ENCODE assay signal across 14 cellular contexts in the genomic region with DNA sequence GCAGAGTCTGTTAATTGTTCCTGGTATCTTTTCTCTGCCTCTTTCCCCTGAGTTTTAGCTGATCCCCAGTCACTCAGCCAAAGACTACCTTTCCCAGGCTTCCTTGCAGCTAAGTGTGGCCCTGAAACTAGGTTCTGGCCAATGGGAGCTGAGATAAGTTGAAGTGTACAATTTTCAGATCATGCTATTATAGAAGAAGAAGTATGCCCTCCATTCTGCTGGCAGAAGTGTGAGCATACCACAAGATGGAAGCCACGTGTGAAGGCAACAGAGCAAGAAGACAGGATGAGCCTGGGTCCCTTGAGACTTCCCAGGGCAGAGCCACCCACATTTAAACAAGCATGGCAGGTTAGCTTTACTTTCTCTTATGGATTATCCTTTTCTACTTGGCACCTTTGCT.
A peak's percentile ranks its signal among the peaks of the same experiment; 100 is the strongest.
DNase-seq lines count a peak whose midpoint lies in the region; ATAC-seq and TF ChIP-seq lines count a peak whose summit lies in the region.
"Had no signal": no experiment of that assay in that cellular context is flagged by ENCODE, and none has a peak within 500 bp of the region (broad histone marks: within the 10 kb centered on the region; RNA-seq: fewer than 3 reads in every experiment).

No MANE protein-coding gene starts in this region.

- H3K27me3 ChIP-seq in BLaER1 (no peaks in the 10 kb centered on the region), neural progenitor cell (no peaks in the 10 kb centered on the region)

- no peak for TF ChIP-seq CTCF in neural progenitor cell (IDR thresholded peaks at IDR 0.05)

- peak; percentile 87 for ATAC-seq in HG02642 (IDR thresholded peaks at IDR 0.05; ENCODE audit: poor library complexity, unreplicated experiment)
- ATAC-seq in HG03558 (IDR thresholded peaks at IDR 0.05; ENCODE audit: extremely low read depth, unreplicated experiment) = peak; percentile 86
- no peak for ATAC-seq in HG03097 (IDR thresholded peaks at IDR 0.05; ENCODE audit: low FRiP score, unreplicated experiment)
- ATAC-seq: activated T-cell treated with anti-CD3 and anti-CD28 coated beads, Interleukin-2, amount 50 U/mL, for 4 hours; heart right ventricle had no signal

- H3K9ac ChIP-seq in BLaER1 (no peak overlapping the region), neural progenitor cell (no peak overlapping the region)

- peak overlapping the region; percentile 68 for H3K4me2 ChIP-seq in BLaER1
- H3K4me2 ChIP-seq in neural progenitor cell = no peak overlapping the region

- H3K9me3 ChIP-seq in BLaER1 (peaks cover 8% of the 10 kb centered on the region), neural progenitor cell (ENCODE audit: low read depth) (no peaks in the 10 kb centered on the region)
- H3K9me3 ChIP-seq: stomach had no signal

- H3K27ac Mint-ChIP-seq in neural progenitor cell = no peak overlapping the region

- no peaks in the 10 kb centered on the region for H3K9me3 Mint-ChIP-seq in neural progenitor cell
- H3K9me3 Mint-ChIP-seq: activated T-cell treated with anti-CD3 and anti-CD28 coated beads, Interleukin-2, amount 50 U/mL, for 4 hours had no signal

- DNase-seq in GM19238 (ENCODE audit: insufficient read length, low spot score) = peak; percentile 18
- no peak for DNase-seq in NCI-H748 (lab: John Stamatoyannopoulos, UW; ENCODE audit: unreplicated experiment)
- no peak for DNase-seq in NCI-H1417 treated with DMSO at 0.1 percent for 48 hours (lab: John Stamatoyannopoulos, UW)
- DNase-seq in neural progenitor cell (ENCODE audit: low spot score) = no peak
- DNase-seq: activated T-cell treated with anti-CD3 and anti-CD28 coated beads, Interleukin-2, amount 50 U/mL, for 4 hours; DMS153; heart right ventricle; SIG-M5; stimulated activated CD4-positive, alpha-beta T cell treated with anti-CD3 and anti-CD28 coated beads, Interleukin-1b, Interleukin-23, amount 100 ng/mL, for 48 hours; stomach had no signal

- no peaks in the 10 kb centered on the region for H4K20me1 ChIP-seq in BLaER1
- no peaks in the 10 kb centered on the region for H4K20me1 ChIP-seq in neural progenitor cell (ENCODE audit: low read depth)

- peak overlapping the region; percentile 33; the same call in 1 of the 2 replicates for H3K27ac ChIP-seq in BLaER1
- no peak overlapping the region for H3K27ac ChIP-seq in neural progenitor cell
- H3K27ac ChIP-seq: heart right ventricle, stomach had no signal

- no peaks in the 10 kb centered on the region for H3K27me3 Mint-ChIP-seq in neural progenitor cell (ENCODE audit: insufficient read depth, low read depth)

- no peak overlapping the region for H3K4me3 Mint-ChIP-seq in neural progenitor cell
- H3K4me3 Mint-ChIP-seq: activated T-cell treated with anti-CD3 and anti-CD28 coated beads, Interleukin-2, amount 50 U/mL, for 4 hours had no signal

- H3K4me1 Mint-ChIP-seq in neural progenitor cell = no peaks in the 10 kb centered on the region

- H2AFZ ChIP-seq in neural progenitor cell (replicated peaks) = no peak overlapping the region

- H3K36me3 Mint-ChIP-seq in neural progenitor cell = no peaks in the 10 kb centered on the region

- H3K36me3 ChIP-seq in BLaER1 (no peaks in the 10 kb centered on the region), neural progenitor cell (no peaks in the 10 kb centered on the region)
- H3K36me3 ChIP-seq: heart right ventricle, stomach had no signal

- H3F3A ChIP-seq in neural progenitor cell (ENCODE audit: low read depth) = no peaks in the 10 kb centered on the region

- no peaks in the 10 kb centered on the region for H3K79me2 ChIP-seq in neural progenitor cell (ENCODE audit: low read depth)

- H3K4me1 ChIP-seq in BLaER1 = peaks cover 21% of the 10 kb centered on the region
- H3K4me1 ChIP-seq in neural progenitor cell = no peaks in the 10 kb centered on the region
- H3K4me1 ChIP-seq: heart right ventricle, stomach had no signal

- H3K4me3 ChIP-seq in BLaER1 (no peak overlapping the region), neural progenitor cell (no peak overlapping the region)
- H3K4me3 ChIP-seq: heart right ventricle, stomach had no signal
